Comparison of ENCODE assay signal across 21 cellular contexts in the genomic region with DNA sequence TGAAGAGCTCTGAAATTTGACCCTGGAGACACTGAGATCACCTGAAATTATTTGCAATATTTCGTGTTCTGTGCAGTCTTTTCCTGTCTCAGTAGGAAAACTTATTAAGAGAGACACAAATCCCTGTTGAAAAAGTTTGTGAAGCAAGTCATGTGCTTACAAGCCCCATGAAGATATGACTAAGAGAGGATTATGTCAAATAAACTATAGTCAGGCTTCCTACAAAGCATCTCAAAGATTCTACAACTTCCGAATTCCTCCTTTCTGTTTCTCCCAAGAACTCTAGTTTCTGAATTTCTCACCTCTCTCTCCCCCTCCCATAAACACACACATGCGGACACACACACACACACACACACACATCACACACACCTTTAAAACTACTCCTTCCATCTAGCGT.
"Had no signal": no experiment of that assay in that cellular context is flagged by ENCODE, and none has a peak within 500 bp of the region (broad histone marks: within the 10 kb centered on the region; RNA-seq: fewer than 3 reads in every experiment).

No MANE protein-coding gene starts in this region.

- H3K4me1 ChIP-seq: SJSA1 had no signal

- H3K36me3 ChIP-seq: SJSA1 had no signal

- H3K4me3 ChIP-seq: SJSA1, SK-N-MC had no signal

- H3K27ac ChIP-seq: SJSA1, SK-N-MC had no signal

- H3K9me3 ChIP-seq: SJSA1 had no signal

- DNase-seq: IMR-90, Kasumi-1, KG1, MM.1S, NCI-H1092 treated with DMSO at 0.1 percent for 48 hours, NCI-H1436, NCI-H187, NCI-H2029, NCI-H2081 treated with DMSO at 0.1 percent for 48 hours, NCI-H2171, NCI-H226, NCI-H446, NCI-H510A, NCI-H524 treated with DMSO at 0.1 percent for 48 hours, NCI-H69, NCI-H774, Right ventricle myocardium superior, RPMI8226, SIG-M5 had no signal

- H3K27me3 ChIP-seq: SJSA1 had no signal
